In the genomic region with DNA sequence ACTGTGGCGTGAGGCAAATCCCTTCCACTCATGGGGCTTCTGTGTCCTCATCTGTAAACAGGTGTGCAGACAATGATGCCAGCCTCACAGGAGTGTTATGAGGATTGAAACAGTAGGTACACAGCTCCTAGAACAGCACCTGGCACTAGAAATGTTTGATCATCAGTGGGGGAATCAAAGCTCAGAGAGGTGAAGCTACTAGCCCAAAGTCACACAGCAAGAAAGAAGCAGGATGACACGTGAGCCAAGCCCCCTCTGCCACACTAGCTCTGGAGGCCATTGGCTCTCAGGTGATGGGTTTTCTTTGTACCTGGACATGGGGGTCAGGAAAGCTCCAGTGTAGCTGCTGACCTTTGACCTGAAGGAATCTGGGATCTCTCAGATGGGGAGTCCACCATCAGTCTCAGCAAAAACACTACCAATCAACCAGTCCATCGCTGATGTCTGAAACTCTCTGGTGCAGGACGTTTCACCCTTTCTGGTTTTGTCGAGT, we compare ENCODE assay signal across 1 cellular context.
TF ChIP-seq lines count a peak whose summit lies in the region.

No MANE protein-coding gene starts in this region.

TF ChIP-seq in K562, 482 proteins besides CTCF, POLR2A, EP300 and RAD21:
- TF ChIP-seq ZNF696 (CRISPR knock-in tag; conservative IDR thresholded peaks at IDR 0.05) (no peak), ZNF23 (CRISPR knock-in tag; IDR thresholded peaks at IDR 0.05) (no peak), BHLHE40 (IDR thresholded peaks at IDR 0.05; ENCODE audit: low read length) (no peak), RBM25 (IDR thresholded peaks at IDR 0.05; ENCODE audit: low read depth, low read length, severe bottlenecking) (peak; percentile 93), ELF4 (CRISPR knock-in tag; IDR thresholded peaks at IDR 0.05) (no peak), ETV5 (CRISPR knock-in tag; IDR thresholded peaks at IDR 0.05; ENCODE audit: low read depth) (no peak), ZFP36 (IDR thresholded peaks at IDR 0.05; ENCODE audit: low read depth, low read length, partially characterized antibody) (peak; percentile 79), ILF3 (IDR thresholded peaks at IDR 0.05; ENCODE audit: borderline replicate concordance) (no peak), DPF2 (IDR thresholded peaks at IDR 0.05) (no peak), BCL6 (CRISPR knock-in tag; IDR thresholded peaks at IDR 0.05) (no peak), RCOR1 (IDR thresholded peaks at IDR 0.05; ENCODE audit: borderline replicate concordance in 1 of 2, low read depth in 2 of 2, low read length in 2 of 2) (0 out of 4 replicates have a peak, but pooled peaks of 1 of the 2 experiments have one; percentile 8), NR2C1 (IDR thresholded peaks at IDR 0.05) (no peak), NR2C1 (tag; IDR thresholded peaks at IDR 0.05) (peak; percentile 71), ZC3H4 (CRISPR knock-in tag; IDR thresholded peaks at IDR 0.05; ENCODE audit: borderline replicate concordance) (no peak), MYC (IDR thresholded peaks at IDR 0.05; ENCODE audit: low read depth, low read length) (no peak), MYC (CRISPR knock-in tag; IDR thresholded peaks at IDR 0.05; ENCODE audit: borderline replicate concordance, low read depth) (no peak), HIVEP1 (CRISPR knock-in tag; IDR thresholded peaks at IDR 0.05) (no peak), JUND (IDR thresholded peaks at IDR 0.05; ENCODE audit: borderline replicate concordance, low read depth, low read length) (no peak), JUND (tag; IDR thresholded peaks at IDR 0.05; ENCODE audit: borderline replicate concordance, low read depth, low read length) (no peak), PHF21A (IDR thresholded peaks at IDR 0.05; ENCODE audit: borderline replicate concordance, low read depth) (no peak), SIX5 (IDR thresholded peaks at IDR 0.05; ENCODE audit: borderline replicate concordance in 1 of 2, insufficient read depth in 1 of 2, low read depth in 1 of 2, low read length in 2 of 2) (no peak), BCOR (IDR thresholded peaks at IDR 0.05) (peak; percentile 75), ZNF778 (CRISPR knock-in tag; IDR thresholded peaks at IDR 0.05) (no peak), NR2C2 (CRISPR knock-in tag; IDR thresholded peaks at IDR 0.05) (no peak), NR2C2 (tag; IDR thresholded peaks at IDR 0.05) (peak; percentile 40), FOXA1 (IDR thresholded peaks at IDR 0.05; ENCODE audit: borderline replicate concordance) (no peak), TFAM (CRISPR knock-in tag; conservative IDR thresholded peaks at IDR 0.05) (no peak), CREM (IDR thresholded peaks at IDR 0.05; ENCODE audit: low read depth) (no peak), KDM1A (IDR thresholded peaks at IDR 0.05) (peak; percentile 15; a peak in 1 of 4 replicates), BRF1 (IDR thresholded peaks at IDR 0.05; ENCODE audit: borderline replicate concordance, extremely low read depth, insufficient read length) (no peak)
- TF ChIP-seq, protein P1, sequence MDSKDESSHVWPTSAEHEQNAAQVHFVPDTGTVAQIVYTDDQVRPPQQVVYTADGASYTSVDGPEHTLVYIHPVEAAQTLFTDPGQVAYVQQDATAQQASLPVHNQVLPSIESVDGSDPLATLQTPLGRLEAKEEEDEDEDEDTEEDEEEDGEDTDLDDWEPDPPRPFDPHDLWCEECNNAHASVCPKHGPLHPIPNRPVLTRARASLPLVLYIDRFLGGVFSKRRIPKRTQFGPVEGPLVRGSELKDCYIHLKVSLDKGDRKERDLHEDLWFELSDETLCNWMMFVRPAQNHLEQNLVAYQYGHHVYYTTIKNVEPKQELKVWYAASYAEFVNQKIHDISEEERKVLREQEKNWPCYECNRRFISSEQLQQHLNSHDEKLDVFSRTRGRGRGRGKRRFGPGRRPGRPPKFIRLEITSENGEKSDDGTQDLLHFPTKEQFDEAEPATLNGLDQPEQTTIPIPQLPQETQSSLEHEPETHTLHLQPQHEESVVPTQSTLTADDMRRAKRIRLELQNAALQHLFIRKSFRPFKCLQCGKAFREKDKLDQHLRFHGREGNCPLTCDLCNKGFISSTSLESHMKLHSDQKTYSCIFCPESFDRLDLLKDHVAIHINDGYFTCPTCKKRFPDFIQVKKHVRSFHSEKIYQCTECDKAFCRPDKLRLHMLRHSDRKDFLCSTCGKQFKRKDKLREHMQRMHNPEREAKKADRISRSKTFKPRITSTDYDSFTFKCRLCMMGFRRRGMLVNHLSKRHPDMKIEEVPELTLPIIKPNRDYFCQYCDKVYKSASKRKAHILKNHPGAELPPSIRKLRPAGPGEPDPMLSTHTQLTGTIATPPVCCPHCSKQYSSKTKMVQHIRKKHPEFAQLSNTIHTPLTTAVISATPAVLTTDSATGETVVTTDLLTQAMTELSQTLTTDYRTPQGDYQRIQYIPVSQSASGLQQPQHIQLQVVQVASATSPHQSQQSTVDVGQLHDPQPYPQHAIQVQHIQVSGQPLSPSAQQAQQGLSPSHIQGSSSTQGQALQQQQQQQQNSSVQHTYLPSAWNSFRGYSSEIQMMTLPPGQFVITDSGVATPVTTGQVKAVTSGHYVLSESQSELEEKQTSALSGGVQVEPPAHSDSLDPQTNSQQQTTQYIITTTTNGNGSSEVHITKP (IDR thresholded peaks at IDR 0.05; ENCODE audit: partially characterized antibody), result no peak
- TF ChIP-seq, protein P2, sequence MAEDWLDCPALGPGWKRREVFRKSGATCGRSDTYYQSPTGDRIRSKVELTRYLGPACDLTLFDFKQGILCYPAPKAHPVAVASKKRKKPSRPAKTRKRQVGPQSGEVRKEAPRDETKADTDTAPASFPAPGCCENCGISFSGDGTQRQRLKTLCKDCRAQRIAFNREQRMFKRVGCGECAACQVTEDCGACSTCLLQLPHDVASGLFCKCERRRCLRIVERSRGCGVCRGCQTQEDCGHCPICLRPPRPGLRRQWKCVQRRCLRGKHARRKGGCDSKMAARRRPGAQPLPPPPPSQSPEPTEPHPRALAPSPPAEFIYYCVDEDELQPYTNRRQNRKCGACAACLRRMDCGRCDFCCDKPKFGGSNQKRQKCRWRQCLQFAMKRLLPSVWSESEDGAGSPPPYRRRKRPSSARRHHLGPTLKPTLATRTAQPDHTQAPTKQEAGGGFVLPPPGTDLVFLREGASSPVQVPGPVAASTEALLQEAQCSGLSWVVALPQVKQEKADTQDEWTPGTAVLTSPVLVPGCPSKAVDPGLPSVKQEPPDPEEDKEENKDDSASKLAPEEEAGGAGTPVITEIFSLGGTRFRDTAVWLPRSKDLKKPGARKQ (CRISPR knock-in tag; IDR thresholded peaks at IDR 0.05), result no peak
- TF ChIP-seq, protein P3, sequence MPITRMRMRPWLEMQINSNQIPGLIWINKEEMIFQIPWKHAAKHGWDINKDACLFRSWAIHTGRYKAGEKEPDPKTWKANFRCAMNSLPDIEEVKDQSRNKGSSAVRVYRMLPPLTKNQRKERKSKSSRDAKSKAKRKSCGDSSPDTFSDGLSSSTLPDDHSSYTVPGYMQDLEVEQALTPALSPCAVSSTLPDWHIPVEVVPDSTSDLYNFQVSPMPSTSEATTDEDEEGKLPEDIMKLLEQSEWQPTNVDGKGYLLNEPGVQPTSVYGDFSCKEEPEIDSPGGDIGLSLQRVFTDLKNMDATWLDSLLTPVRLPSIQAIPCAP (CRISPR knock-in tag; IDR thresholded peaks at IDR 0.05; ENCODE audit: borderline replicate concordance), result no peak
- TF ChIP-seq, protein P4, sequence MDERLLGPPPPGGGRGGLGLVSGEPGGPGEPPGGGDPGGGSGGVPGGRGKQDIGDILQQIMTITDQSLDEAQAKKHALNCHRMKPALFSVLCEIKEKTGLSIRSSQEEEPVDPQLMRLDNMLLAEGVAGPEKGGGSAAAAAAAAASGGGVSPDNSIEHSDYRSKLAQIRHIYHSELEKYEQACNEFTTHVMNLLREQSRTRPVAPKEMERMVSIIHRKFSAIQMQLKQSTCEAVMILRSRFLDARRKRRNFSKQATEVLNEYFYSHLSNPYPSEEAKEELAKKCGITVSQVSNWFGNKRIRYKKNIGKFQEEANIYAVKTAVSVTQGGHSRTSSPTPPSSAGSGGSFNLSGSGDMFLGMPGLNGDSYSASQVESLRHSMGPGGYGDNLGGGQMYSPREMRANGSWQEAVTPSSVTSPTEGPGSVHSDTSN (CRISPR knock-in tag; IDR thresholded peaks at IDR 0.05; ENCODE audit: low read depth), result no peak
- TF ChIP-seq, protein P4 (tag; conservative IDR thresholded peaks at IDR 0.05; ENCODE audit: low read depth), result no peak
